34 cellular contexts compared by ENCODE assay signal in the genomic region with DNA sequence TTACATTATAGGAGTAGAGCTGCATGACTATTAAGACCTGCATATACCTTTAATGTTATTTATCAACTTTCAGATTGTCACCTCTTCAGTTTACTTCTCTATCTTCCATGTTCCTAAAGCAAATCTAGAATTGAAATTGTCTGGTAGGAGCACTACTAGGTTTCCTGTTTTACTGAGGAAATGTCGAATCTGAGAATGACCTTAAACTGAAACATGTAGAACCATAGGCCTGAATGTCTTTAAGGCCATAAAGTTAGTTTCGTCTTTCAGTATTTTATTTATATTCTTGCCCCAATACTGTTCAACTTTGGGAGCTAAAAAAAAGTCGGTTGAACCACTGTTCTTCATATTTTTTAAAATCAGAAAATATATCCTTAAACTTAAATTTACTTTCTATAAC.
"Had no signal": no experiment of that assay in that cellular context is flagged by ENCODE, and none has a peak within 500 bp of the region (broad histone marks: within the 10 kb centered on the region; RNA-seq: fewer than 3 reads in every experiment).

No MANE protein-coding gene starts in this region.

- H3K27ac ChIP-seq: KMS-11 had no signal

- H3K4me3 ChIP-seq: MG63 had no signal

- DNase-seq: Karpas-422, Kasumi-1, MG63, MV-4-11, NCI-H1048, NCI-H1092, NCI-H1092 treated with DMSO at 0.1 percent for 48 hours, NCI-H1105, NCI-H1105 treated with DMSO at 0.1 percent for 48 hours, NCI-H1417, NCI-H1417 treated with DMSO at 0.1 percent for 48 hours, NCI-H1436, NCI-H1436 treated with DMSO at 0.1 percent for 48 hours, NCI-H146, NCI-H1694, NCI-H1694 treated with DMSO at 0.1 percent for 48 hours, NCI-H187, NCI-H187 treated with DMSO at 0.1 percent for 48 hours, NCI-H1930, NCI-H2029, NCI-H2029 treated with DMSO at 0.1 percent for 48 hours, NCI-H2081, NCI-H2081 treated with DMSO at 0.1 percent for 48 hours, NCI-H2107, NCI-H2171, NCI-H2171 treated with DMSO at 0.1 percent for 48 hours, NCI-H2227 treated with DMSO at 0.1 percent for 48 hours, NCI-H226, NCI-H345, NCI-H446, NCI-H446 treated with DMSO at 0.1 percent for 48 hours, NCI-H510A, NCI-H510A treated with DMSO at 0.1 percent for 48 hours had no signal

- H3K4me2 ChIP-seq: KMS-11 had no signal

- H3K9ac ChIP-seq: KMS-11 had no signal

- H3K27me3 ChIP-seq: MG63 had no signal

- H3K9me3 ChIP-seq: MG63 had no signal
